In genomic region chr2:43594875-43595274, GRCh38 we compare ENCODE assay signal across 8 cellular contexts. TPM values are rescaled to one million over a fixed set of nuclear protein-coding genes. Genes with fewer than 3 reads are reported as not detected.
DNase-seq lines count a peak whose midpoint lies in the region; ATAC-seq and TF ChIP-seq lines count a peak whose summit lies in the region.
"Had no signal": no experiment of that assay in that cellular context is flagged by ENCODE, and none has a peak within 500 bp of the region (broad histone marks: within the 10 kb centered on the region; RNA-seq: fewer than 3 reads in every experiment).

No MANE protein-coding gene starts in this region.

- no peaks in the 10 kb centered on the region for H3K27me3 Mint-ChIP-seq in activated CD4-positive, alpha-beta memory T cell treated with anti-CD3 and anti-CD28 coated beads, Interleukin-2, amount 10 ng/mL, durations not matched to agents 7 days and 5 days
- H3K27me3 Mint-ChIP-seq in stimulated activated naive B cell treated with anti-CD40 and anti-IgM and Interleukin-4, amounts not matched to agents 10 μg/mL and 1 μg/mL and 100 μg/mL, for 72 hours = peaks cover 8 to 9% of the 10 kb centered on the region in 2 donors

- peak overlapping the region; percentile 94 for H3K27ac Mint-ChIP-seq in activated CD4-positive, alpha-beta memory T cell treated with anti-CD3 and anti-CD28 coated beads, Interleukin-2, amount 10 ng/mL, durations not matched to agents 7 days and 5 days
- H3K27ac Mint-ChIP-seq in stimulated activated naive B cell treated with anti-CD40 and anti-IgM and Interleukin-4, amounts not matched to agents 10 μg/mL and 1 μg/mL and 100 μg/mL, for 72 hours = peak overlapping the region; percentile 99

- H3K4me1 ChIP-seq in iPS-15b (ENCODE audit: control insufficient read depth, insufficient read depth, low read length) = no peaks in the 10 kb centered on the region

- H3K36me3 Mint-ChIP-seq in activated CD4-positive, alpha-beta memory T cell treated with anti-CD3 and anti-CD28 coated beads, Interleukin-2, amount 10 ng/mL, durations not matched to agents 7 days and 5 days (ENCODE audit: low read depth) = peaks cover 11% of the 10 kb centered on the region
- peaks cover 5 to 14% of the 10 kb centered on the region in 2 donors for H3K36me3 Mint-ChIP-seq in stimulated activated naive B cell treated with anti-CD40 and anti-IgM and Interleukin-4, amounts not matched to agents 10 μg/mL and 1 μg/mL and 100 μg/mL, for 72 hours

- no peak for ATAC-seq in stimulated activated naive B cell treated with anti-CD40 and anti-IgM and Interleukin-4, amounts not matched to agents 10 μg/mL and 1 μg/mL and 100 μg/mL, for 72 hours (replicated peaks)
- no peak for ATAC-seq in HG03460 (IDR thresholded peaks at IDR 0.05; ENCODE audit: unreplicated experiment)

- H3K4me3 ChIP-seq in HL-60 (replicated peaks; ENCODE audit: insufficient read depth, low read length) (peak overlapping the region; percentile 93), iPS-15b (ENCODE audit: low read depth, low read length) (peak overlapping the region; percentile 72)

- DNase-seq in HL-60 (ENCODE audit: low read depth in 1 of 2, low spot score in 1 of 2) (no peak), HuH-7 (ENCODE audit: low spot score) (no peak), SKM-1 treated with dmso at 0.1 percent for 144 hours (lab: John Stamatoyannopoulos, UW; ENCODE audit: unreplicated experiment) (no peak)
- no peak for DNase-seq in activated CD4-positive, alpha-beta memory T cell treated with anti-CD3 and anti-CD28 coated beads, Interleukin-2, amount 10 ng/mL, durations not matched to agents 7 days and 5 days
- DNase-seq in stimulated activated naive B cell treated with anti-CD40 and anti-IgM and Interleukin-4, amounts not matched to agents 10 μg/mL and 1 μg/mL and 100 μg/mL, for 72 hours = no peak
- DNase-seq: foreskin keratinocyte had no signal

- peak overlapping the region; percentile 98 for H3K27ac ChIP-seq in HL-60 (replicated peaks)

- H3K9me3 ChIP-seq in iPS-15b (ENCODE audit: control insufficient read depth, insufficient read depth, low read length) = no peaks in the 10 kb centered on the region

- H3K36me3 ChIP-seq in iPS-15b (ENCODE audit: control insufficient read depth, insufficient read depth, low read length) = peaks cover 8% of the 10 kb centered on the region

- peaks cover 33% of the 10 kb centered on the region for H3K4me1 Mint-ChIP-seq in activated CD4-positive, alpha-beta memory T cell treated with anti-CD3 and anti-CD28 coated beads, Interleukin-2, amount 10 ng/mL, durations not matched to agents 7 days and 5 days
- H3K4me1 Mint-ChIP-seq in stimulated activated naive B cell treated with anti-CD40 and anti-IgM and Interleukin-4, amounts not matched to agents 10 μg/mL and 1 μg/mL and 100 μg/mL, for 72 hours = peaks cover 18 to 23% of the 10 kb centered on the region in 2 donors

- H3K27me3 ChIP-seq in HL-60 (ENCODE audit: insufficient read depth, poor library complexity, severe bottlenecking) (no peaks in the 10 kb centered on the region), iPS-15b (ENCODE audit: control insufficient read depth, insufficient read depth, low read length) (no peaks in the 10 kb centered on the region)
- H3K27me3 ChIP-seq: foreskin keratinocyte had no signal

- CTCF ChIA-PET in activated CD4-positive, alpha-beta memory T cell treated with anti-CD3 and anti-CD28 coated beads, Interleukin-2, amount 10 ng/mL, durations not matched to agents 7 days and 5 days (lab: Charles Lee) = interaction anchor here (2.4 kb wide), 1 partner anchor 17 kb away, joined by 22 read pairs; no protein-coding TSS in a partner anchor

- no peak overlapping the region for H3K9ac ChIP-seq in iPS-15b (ENCODE audit: low read depth, low read length)

- no peaks in the 10 kb centered on the region for H3K9me3 Mint-ChIP-seq in activated CD4-positive, alpha-beta memory T cell treated with anti-CD3 and anti-CD28 coated beads, Interleukin-2, amount 10 ng/mL, durations not matched to agents 7 days and 5 days
- H3K9me3 Mint-ChIP-seq in stimulated activated naive B cell treated with anti-CD40 and anti-IgM and Interleukin-4, amounts not matched to agents 10 μg/mL and 1 μg/mL and 100 μg/mL, for 72 hours = no peaks in the 10 kb centered on the region

- TF ChIP-seq CTCF in HL-60 (IDR thresholded peaks at IDR 0.05; ENCODE audit: insufficient read depth, low read length) = no peak

- POLR2A ChIA-PET in activated CD4-positive, alpha-beta memory T cell treated with anti-CD3 and anti-CD28 coated beads, Interleukin-2, amount 10 ng/mL, durations not matched to agents 7 days and 5 days (lab: Charles Lee) = interaction anchor here (1.1 to 1.4 kb wide), 3 partner anchors 15 to 32 kb away, joined by 3 to 7 read pairs (median 3); no protein-coding TSS in a partner anchor

- H3K4me3 Mint-ChIP-seq in activated CD4-positive, alpha-beta memory T cell treated with anti-CD3 and anti-CD28 coated beads, Interleukin-2, amount 10 ng/mL, durations not matched to agents 7 days and 5 days = peak overlapping the region; percentile 95
- peak overlapping the region; percentile 89 to 95 for H3K4me3 Mint-ChIP-seq in stimulated activated naive B cell treated with anti-CD40 and anti-IgM and Interleukin-4, amounts not matched to agents 10 μg/mL and 1 μg/mL and 100 μg/mL, for 72 hours

RNA-seq across cellular contexts. Expression of gene THADA, which starts 1.0 kb away (rescaled TPM):
- total RNA-seq in activated CD4-positive, alpha-beta memory T cell treated with anti-CD3 and anti-CD28 coated beads, Interleukin-2, amount 10 ng/mL, durations not matched to agents 7 days and 5 days = 10 to 100 TPM; 21.6 to 25.8 TPM

RNA-seq across cellular contexts. Expression of gene PLEKHH2, which starts 42.2 kb away (rescaled TPM):
- total RNA-seq in activated CD4-positive, alpha-beta memory T cell treated with anti-CD3 and anti-CD28 coated beads, Interleukin-2, amount 10 ng/mL, durations not matched to agents 7 days and 5 days = under 1 TPM; 0.35 to 0.48 TPM
